In genomic region chr2:74762789-74763188, GRCh38 we compare ENCODE assay signal across 1 cellular context.
TF ChIP-seq lines count a peak whose summit lies in the region.

No MANE protein-coding gene starts in this region.

TF ChIP-seq in IMR-90, 13 proteins besides CTCF, POLR2A, EP300 and RAD21 (continued from another document):
- no peak for TF ChIP-seq CEBPB (IDR thresholded peaks at IDR 0.05; ENCODE audit: low read depth, low read length)
- TF ChIP-seq FOS (IDR thresholded peaks at IDR 0.05; ENCODE audit: low read depth, low read length): no peak
- no peak for TF ChIP-seq RFX5 (IDR thresholded peaks at IDR 0.05; ENCODE audit: low read depth, low read length)
TF ChIP-seq in IMR-90: peak in this region for 0.
